1 cellular context compared by ENCODE assay signal in genomic region chr1:116777831-116778830, GRCh38.
TF ChIP-seq lines count a peak whose summit lies in the region.

No MANE protein-coding gene starts in this region.

TF ChIP-seq in GM23338, 12 proteins besides CTCF, POLR2A, EP300 and RAD21 (continued from another document):
- TF ChIP-seq ZNF462 (CRISPR knock-in tag; IDR thresholded peaks at IDR 0.05) (no peak), ZNF114 (CRISPR knock-in tag; IDR thresholded peaks at IDR 0.05) (no peak), JUNB (IDR thresholded peaks at IDR 0.05; ENCODE audit: unreplicated experiment) (no peak), POLR2AphosphoS5 (IDR thresholded peaks at IDR 0.05; ENCODE audit: low read depth) (no peak), REST (IDR thresholded peaks at IDR 0.05; ENCODE audit: unreplicated experiment) (no peak), ZNF331 (CRISPR knock-in tag; IDR thresholded peaks at IDR 0.05; ENCODE audit: low read depth) (no peak), ETS1 (IDR thresholded peaks at IDR 0.05) (no peak)
